ENCODE assay signal across 17 cellular contexts in the genomic region with DNA sequence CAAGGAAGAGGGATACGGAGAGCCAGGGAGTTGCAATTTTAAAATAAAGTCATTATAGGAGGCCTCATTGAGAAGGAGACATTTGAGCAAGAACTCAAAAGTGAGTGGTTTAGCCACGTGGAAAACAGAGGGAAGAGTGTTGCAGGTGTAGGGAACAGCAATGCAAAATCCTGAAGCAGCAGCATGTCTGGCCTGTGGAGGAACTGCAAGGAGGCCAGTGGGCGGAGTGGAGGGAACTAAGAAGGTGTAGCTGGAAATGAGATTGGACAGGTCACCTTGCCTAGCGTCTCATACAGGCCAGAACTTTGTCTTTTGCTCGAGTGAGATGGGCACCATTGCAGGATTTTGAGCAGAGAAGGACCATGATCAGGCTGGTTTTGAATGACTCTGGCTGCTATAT.
"Had no signal": no experiment of that assay in that cellular context is flagged by ENCODE, and none has a peak within 500 bp of the region (broad histone marks: within the 10 kb centered on the region; RNA-seq: fewer than 3 reads in every experiment).

No MANE protein-coding gene starts in this region.

- ATAC-seq: heart left ventricle; left lobe of liver; right cardiac atrium; stimulated activated memory B cell treated with anti-CD40 and anti-IgM and Interleukin-4, amounts not matched to agents 10 μg/mL and 1 μg/mL and 100 μg/mL, for 72 hours; WTC11 had no signal

- H3K4me3 Mint-ChIP-seq: activated CD4-positive, alpha-beta T cell treated with anti-CD3 and anti-CD28 coated beads, Interleukin-2, amount 10 ng/mL, durations not matched to agents 7 days and 5 days; T-helper 1 cell treated with Interleukin-12 subunit alpha and Interleukin-12 subunit beta and Interleukin-4 antibody, amounts not matched to agents 30 μg/mL and 1 μg/mL, for 36 hours; WTC11 had no signal

- H3K27ac ChIP-seq: adrenal gland, coronary artery, tibial artery had no signal

- H3K9me3 Mint-ChIP-seq: activated CD4-positive, alpha-beta T cell treated with anti-CD3 and anti-CD28 coated beads, Interleukin-2, amount 10 ng/mL, durations not matched to agents 7 days and 5 days; stimulated activated memory B cell treated with anti-CD40 and anti-IgM and Interleukin-4, amounts not matched to agents 10 μg/mL and 1 μg/mL and 100 μg/mL, for 72 hours; T-helper 1 cell treated with Interleukin-12 subunit alpha and Interleukin-12 subunit beta and Interleukin-4 antibody, amounts not matched to agents 30 μg/mL and 1 μg/mL, for 36 hours; WTC11 had no signal

- DNase-seq: activated CD4-positive, alpha-beta T cell treated with anti-CD3 and anti-CD28 coated beads, Interleukin-2, amount 10 ng/mL, durations not matched to agents 7 days and 5 days; activated gamma-delta T cell treated with Interleukin-2 at 50 U/mL for 16 hours; caudate nucleus; effector CD4-positive, alpha-beta T cell; heart left ventricle; islet precursor cell; mesendoderm; right cardiac atrium; tibial artery had no signal

- H3K27ac Mint-ChIP-seq: activated CD4-positive, alpha-beta T cell treated with anti-CD3 and anti-CD28 coated beads, Interleukin-2, amount 10 ng/mL, durations not matched to agents 7 days and 5 days; progenitor cell of endocrine pancreas; stimulated activated memory B cell treated with anti-CD40 and anti-IgM and Interleukin-4, amounts not matched to agents 10 μg/mL and 1 μg/mL and 100 μg/mL, for 72 hours; T-helper 1 cell treated with Interleukin-12 subunit alpha and Interleukin-12 subunit beta and Interleukin-4 antibody, amounts not matched to agents 30 μg/mL and 1 μg/mL, for 36 hours; WTC11 had no signal

- H3K27me3 Mint-ChIP-seq: activated CD4-positive, alpha-beta T cell treated with anti-CD3 and anti-CD28 coated beads, Interleukin-2, amount 10 ng/mL, durations not matched to agents 7 days and 5 days; progenitor cell of endocrine pancreas had no signal

- H3K4me3 ChIP-seq: adrenal gland, coronary artery, heart left ventricle, smooth muscle cell, tibial artery had no signal

- H3K27me3 ChIP-seq: adrenal gland, heart left ventricle had no signal

- H3K4me1 Mint-ChIP-seq: stimulated activated memory B cell treated with anti-CD40 and anti-IgM and Interleukin-4, amounts not matched to agents 10 μg/mL and 1 μg/mL and 100 μg/mL, for 72 hours had no signal

- H3K4me1 ChIP-seq: adrenal gland had no signal

- H3K36me3 ChIP-seq: adrenal gland, heart left ventricle, tibial artery had no signal

- H3K9me3 ChIP-seq: adrenal gland, heart left ventricle, tibial artery had no signal

- H3K36me3 Mint-ChIP-seq: stimulated activated memory B cell treated with anti-CD40 and anti-IgM and Interleukin-4, amounts not matched to agents 10 μg/mL and 1 μg/mL and 100 μg/mL, for 72 hours; WTC11 had no signal
